In the genomic region with DNA sequence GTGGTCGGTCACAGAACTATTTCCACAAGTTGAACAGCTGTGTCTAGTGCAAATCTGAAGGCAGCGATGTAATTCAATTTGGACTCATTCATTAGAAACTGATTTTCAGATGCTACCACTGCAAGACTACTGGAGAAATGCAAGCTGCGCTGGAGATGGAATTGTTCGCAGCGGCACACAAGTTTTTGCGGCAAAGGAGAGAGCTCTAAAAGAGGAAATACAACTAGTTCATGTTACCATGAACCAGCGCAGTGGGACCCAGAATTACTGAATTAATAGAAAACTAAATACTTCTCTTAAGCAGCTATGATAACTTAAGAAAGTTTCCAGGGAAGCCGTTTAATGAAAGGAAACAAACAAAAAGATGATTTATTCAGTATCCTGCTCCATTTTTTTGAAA, we compare ENCODE assay signal across 8 cellular contexts. TPM values are rescaled to one million over a fixed set of nuclear protein-coding genes. Genes with fewer than 3 reads are reported as not detected.
DNase-seq lines count a peak whose midpoint lies in the region; ATAC-seq, FAIRE-seq and TF ChIP-seq lines count a peak whose summit lies in the region.

No MANE protein-coding gene starts in this region.

- POLR2A ChIA-PET in endothelial cell of umbilical vein (lab: Charles Lee) = no interaction called here

- intact Hi-C loops in endothelial cell of umbilical vein (cut with micrococcal nuclease) (loop anchor here (10.0 kb wide), 1 partner anchor 84 kb away; no protein-coding TSS in a partner anchor), posterior vena cava (cut with DNase I) (loop anchor here (5.0 to 10.0 kb wide), 3 partner anchors 96 to 184 kb away; no protein-coding TSS in a partner anchor)

- no peaks in the 10 kb centered on the region for H3K27me3 ChIP-seq in OCI-LY3 (ENCODE audit: low read depth, low read length)
- H3K27me3 ChIP-seq in endothelial cell of umbilical vein (ENCODE audit: control insufficient read depth in 2 of 2, insufficient read depth in 2 of 2, low read length in 2 of 2) = no peaks in the 10 kb centered on the region

- no peaks in the 10 kb centered on the region for H3K9me1 ChIP-seq in endothelial cell of umbilical vein (replicated peaks; ENCODE audit: control insufficient read depth, extremely low read depth, insufficient read depth, low read length)

- DNase-seq in GM12865 (ENCODE audit: low read depth) = peak; percentile 58
- no peak for DNase-seq in endothelial cell of umbilical vein (ENCODE audit: low read depth, low spot score)
- DNase-seq in posterior vena cava (ENCODE audit: low spot score) = peak; percentile 46
- DNase-seq in cortex of kidney (lab: John Stamatoyannopoulos, UW) = no peak
- DNase-seq in NCI-H187 (lab: John Stamatoyannopoulos, UW) = no peak

- FAIRE-seq in endothelial cell of umbilical vein (lab: Jason Lieb, UNC) = peak; percentile 86

- H3K4me2 ChIP-seq in OCI-LY3 (ENCODE audit: low read length) (peak overlapping the region; percentile 94), endothelial cell of umbilical vein (ENCODE audit: insufficient read depth, low read length) (peak overlapping the region; percentile 93)

- dilution Hi-C loops in endothelial cell of umbilical vein (cut with MboI; ENCODE audit: extremely low pct_ligation_motif_present, low sequenced_read_pairs) = no loop called here

- TF ChIP-seq POLR2A in endothelial cell of umbilical vein (IDR thresholded peaks at IDR 0.05; ENCODE audit: low read depth, low read length) = no peak

- H3K9ac ChIP-seq in OCI-LY3 (ENCODE audit: low read length) (peak overlapping the region; percentile 60), endothelial cell of umbilical vein (replicated peaks; ENCODE audit: extremely low read depth, insufficient read depth, low read length) (peak overlapping the region; percentile 37)

- no peak overlapping the region for H3K27ac ChIP-seq in OCI-LY3 (ENCODE audit: low read length)
- no peak overlapping the region for H3K27ac ChIP-seq in endothelial cell of umbilical vein (ENCODE audit: insufficient read depth, low read depth, low read length)

- H3K79me2 ChIP-seq in OCI-LY3 (ENCODE audit: low read length) (peaks cover 62% of the 10 kb centered on the region), endothelial cell of umbilical vein (ENCODE audit: control insufficient read depth, insufficient read depth, low read length) (peaks cover 62% of the 10 kb centered on the region)

- no peak overlapping the region for H2AFZ ChIP-seq in OCI-LY3 (ENCODE audit: low read depth, low read length)
- H2AFZ ChIP-seq in endothelial cell of umbilical vein (ENCODE audit: low read depth, low read length) = no peak overlapping the region

- H3K4me1 ChIP-seq in OCI-LY3 (ENCODE audit: low read length) = peaks cover 17% of the 10 kb centered on the region
- peaks cover 8% of the 10 kb centered on the region for H3K4me1 ChIP-seq in endothelial cell of umbilical vein (ENCODE audit: control insufficient read depth, extremely low read depth, insufficient read depth, low read length)

- no peak for TF ChIP-seq CTCF in GM12865 (IDR thresholded peaks at IDR 0.05; ENCODE audit: insufficient read depth, low read depth, low read length, missing control alignments)
- TF ChIP-seq CTCF in OCI-LY3 (IDR thresholded peaks at IDR 0.05; ENCODE audit: low read depth, low read length) = no peak
- TF ChIP-seq CTCF in endothelial cell of umbilical vein (IDR thresholded peaks at IDR 0.05; ENCODE audit: extremely low read depth in 1 of 2, insufficient read depth in 1 of 2, low read depth in 1 of 2, low read length in 2 of 2) = no peak

- CTCF ChIA-PET in endothelial cell of umbilical vein (lab: Charles Lee) = interaction anchor here (0.6 to 2.5 kb wide), 11 partner anchors 11 to 375 kb away, joined by 3 to 13 read pairs (median 3); no protein-coding TSS in a partner anchor

- H3K4me3 ChIP-seq in GM12865 (ENCODE audit: low read depth, low read length) (peak overlapping the region; percentile 73), OCI-LY3 (ENCODE audit: low read length) (peak overlapping the region; percentile 90), endothelial cell of umbilical vein (replicated peaks in 1 of 3; ENCODE audit: insufficient read depth in 1 of 3, low read depth in 1 of 3, low read length in 3 of 3) (peak overlapping the region; percentile 12 to 94 (median 84))

- ATAC-seq in HG02610 (IDR thresholded peaks at IDR 0.05; ENCODE audit: unreplicated experiment) = no peak
- ATAC-seq in GM19035 (IDR thresholded peaks at IDR 0.05; ENCODE audit: unreplicated experiment) = no peak

- TSS peak; percentile 46 for BruUV-seq in endothelial cell of umbilical vein (replicated peaks; lab: Mats Ljungman, UMichigan)

- no peaks in the 10 kb centered on the region for H3K9me3 ChIP-seq in OCI-LY3 (ENCODE audit: insufficient read depth, low read length)
- no peaks in the 10 kb centered on the region for H3K9me3 ChIP-seq in endothelial cell of umbilical vein (replicated peaks; ENCODE audit: control insufficient read depth, insufficient read depth, low read length)

- peaks cover 18% of the 10 kb centered on the region for H3K36me3 ChIP-seq in OCI-LY3 (replicated peaks; ENCODE audit: low read depth, low read length)
- H3K36me3 ChIP-seq in endothelial cell of umbilical vein (ENCODE audit: control insufficient read depth in 2 of 2, extremely low read depth in 1 of 2, insufficient read depth in 2 of 2, low read length in 2 of 2) = peaks cover 0 to 1% of the 10 kb centered on the region in 2 experiments

- H4K20me1 ChIP-seq in OCI-LY3 (ENCODE audit: insufficient read depth, low read length) = peaks cover 61% of the 10 kb centered on the region
- peaks cover 10% of the 10 kb centered on the region for H4K20me1 ChIP-seq in endothelial cell of umbilical vein (replicated peaks; ENCODE audit: control insufficient read depth, extremely low read depth, insufficient read depth, low read length)

TF ChIP-seq in endothelial cell of umbilical vein, 7 proteins besides CTCF, POLR2A, EP300 and RAD21:
- no peak for TF ChIP-seq FOS (IDR thresholded peaks at IDR 0.05; ENCODE audit: borderline replicate concordance, insufficient read depth, low read length)
- no peak for TF ChIP-seq MYC (IDR thresholded peaks at IDR 0.05; ENCODE audit: low read depth, low read length)
- TF ChIP-seq, protein P1, sequence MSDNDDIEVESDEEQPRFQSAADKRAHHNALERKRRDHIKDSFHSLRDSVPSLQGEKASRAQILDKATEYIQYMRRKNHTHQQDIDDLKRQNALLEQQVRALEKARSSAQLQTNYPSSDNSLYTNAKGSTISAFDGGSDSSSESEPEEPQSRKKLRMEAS (IDR thresholded peaks at IDR 0.05; ENCODE audit: insufficient read depth, insufficient read length) = no peak
- no peak for TF ChIP-seq JUN (IDR thresholded peaks at IDR 0.05; ENCODE audit: borderline replicate concordance, insufficient read depth, insufficient read length, low read depth)
- no peak for TF ChIP-seq POLR2AphosphoS5 (IDR thresholded peaks at IDR 0.05; ENCODE audit: insufficient read depth, low read depth, low read length)
- TF ChIP-seq EZH2 (IDR thresholded peaks at IDR 0.05; ENCODE audit: borderline replicate concordance, low read depth, low read length, severe bottlenecking) = no peak
- TF ChIP-seq GATA2 (IDR thresholded peaks at IDR 0.05; ENCODE audit: insufficient read depth, insufficient read length, low read depth, low read length) = no peak

RNA-seq across cellular contexts. Expression of a gene that starts 1.9 kb away (rescaled TPM):
- total RNA-seq in endothelial cell of umbilical vein (71.4 and 72.7 TPM in 2 replicates), posterior vena cava (10 to 100 TPM; 48.4 to 56.8 TPM)
- 10.2 and 13.8 TPM in 2 replicates for polyA plus RNA-seq in endothelial cell of umbilical vein
- polyA plus RNA-seq in endothelial cell of umbilical vein (2011; cell fraction: cytosol; rRNA removed) = 10.3 and 11.4 TPM in 2 replicates
- 41.9 and 42.7 TPM in 2 replicates for polyA plus RNA-seq in endothelial cell of umbilical vein (2011; cell fraction: nucleus; rRNA removed)
- polyA plus RNA-seq in endothelial cell of umbilical vein (2012) = 24.6 and 28.1 TPM in 2 replicates
- polyA minus RNA-seq in endothelial cell of umbilical vein = 47.2 and 61.8 TPM in 2 replicates
- polyA minus RNA-seq in endothelial cell of umbilical vein (2011; cell fraction: cytosol; rRNA and poly(A)+ RNA removed) = 25.8 TPM
- polyA minus RNA-seq in endothelial cell of umbilical vein (2011; cell fraction: nucleus; rRNA and poly(A)+ RNA removed) = 95.4 and 122 TPM in 2 replicates

Comparison
In these comparisons a context has a peak if more than half of its experiments do, and no peak if none do; other contexts are left out.
1. DNase-seq: peak in GM12865 (single experiment) and posterior vena cava (single experiment); none in endothelial cell of umbilical vein (single experiment), cortex of kidney (single experiment) and NCI-H187 (0 of 2).
2. Peak in every context shown above with its lines, with median percentiles within 50 percentile points of each other: H3K4me3 ChIP-seq.